8 cellular contexts compared by ENCODE assay signal in the genomic region with DNA sequence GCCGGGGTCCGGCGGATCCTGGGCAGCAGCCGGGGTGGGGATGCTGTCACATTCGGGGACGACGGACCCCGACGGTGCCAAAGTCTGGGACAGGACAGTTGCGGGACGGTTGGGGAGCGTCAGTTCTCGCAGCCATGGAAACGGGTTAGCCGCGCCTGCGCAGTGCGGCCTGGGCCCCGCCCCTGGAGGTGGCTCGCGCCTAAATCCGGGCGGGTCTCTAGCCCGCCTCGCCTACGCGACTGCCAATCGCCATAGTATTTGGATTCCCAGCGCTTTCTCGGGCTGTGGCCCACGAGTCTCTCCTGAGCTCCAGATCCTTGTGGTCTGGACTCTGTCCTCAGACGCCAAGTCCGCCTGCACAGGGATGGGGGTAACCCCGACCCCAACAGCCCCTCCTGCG. TPM values are rescaled to one million over a fixed set of nuclear protein-coding genes. Genes with fewer than 3 reads are reported as not detected.
A peak's percentile ranks its signal among the peaks of the same experiment; 100 is the strongest.
DNase-seq lines count a peak whose midpoint lies in the region; ATAC-seq and TF ChIP-seq lines count a peak whose summit lies in the region.

TSS of gene ZMYND10 (minus strand) at position 147 of the 400 bp plus-strand sequence. CDS start 153 bp downstream, outside the sequence.

- DNase-seq in NOMO-1 treated with dmso at 0.1 percent for 144 hours (lab: John Stamatoyannopoulos, UW; ENCODE audit: unreplicated experiment), result peak; percentile 64
- DNase-seq in fibroblast of the aortic adventitia (ENCODE audit: low read depth), result peak; percentile 52
- DNase-seq in omental fat pad (ENCODE audit: low spot score), result no peak
- DNase-seq in type B pancreatic cell (ENCODE audit: extremely low spot score, unreplicated experiment), result no peak
- no peak for DNase-seq in RKO (ENCODE audit: low spot score)

- H3K27me3 Mint-ChIP-seq in activated T-helper 17 cell treated with anti-CD3 and anti-CD28 coated beads, Interleukin-2, amount 50 U/mL, for 72 hours, result no peaks in the 10 kb centered on the region
- H3K27me3 Mint-ChIP-seq in type B pancreatic cell, result peaks cover 45% of the 10 kb centered on the region

- no peak within 1 kb of the TSS for H3K27ac Mint-ChIP-seq in activated T-helper 17 cell treated with anti-CD3 and anti-CD28 coated beads, Interleukin-2, amount 50 U/mL, for 72 hours
- peak within 1 kb of the TSS; percentile 79 for H3K27ac Mint-ChIP-seq in type B pancreatic cell

- no peaks in the 10 kb centered on the region for H3K9me3 Mint-ChIP-seq in activated T-helper 17 cell treated with anti-CD3 and anti-CD28 coated beads, Interleukin-2, amount 50 U/mL, for 72 hours
- no peaks in the 10 kb centered on the region for H3K9me3 Mint-ChIP-seq in type B pancreatic cell

- peaks cover 20% of the 10 kb centered on the region for H3K4me1 Mint-ChIP-seq in activated T-helper 17 cell treated with anti-CD3 and anti-CD28 coated beads, Interleukin-2, amount 50 U/mL, for 72 hours
- peaks cover 17% of the 10 kb centered on the region for H3K4me1 Mint-ChIP-seq in type B pancreatic cell (ENCODE audit: unreplicated experiment)

- peaks cover 39% of the 10 kb centered on the region for H3K36me3 Mint-ChIP-seq in activated T-helper 17 cell treated with anti-CD3 and anti-CD28 coated beads, Interleukin-2, amount 50 U/mL, for 72 hours (ENCODE audit: low read depth)
- no peaks in the 10 kb centered on the region for H3K36me3 Mint-ChIP-seq in type B pancreatic cell

- H3K4me3 Mint-ChIP-seq in activated T-helper 17 cell treated with anti-CD3 and anti-CD28 coated beads, Interleukin-2, amount 50 U/mL, for 72 hours, result peak within 1 kb of the TSS; percentile 80
- peak within 1 kb of the TSS; percentile 83 for H3K4me3 Mint-ChIP-seq in type B pancreatic cell

- peak within 1 kb of the TSS; percentile 27 for H3K4me3 ChIP-seq in GM12875 (ENCODE audit: low read depth, low read length)
- peak within 1 kb of the TSS; percentile 67 for H3K4me3 ChIP-seq in fibroblast of the aortic adventitia (ENCODE audit: low read depth, low read length)

- 0 out of 2 replicates have a peak, but pooled peaks have one; percentile 3 for TF ChIP-seq CTCF in GM12875 (IDR thresholded peaks at IDR 0.05; ENCODE audit: borderline replicate concordance, insufficient read depth, low read depth, low read length)
- no peak for TF ChIP-seq CTCF in fibroblast of the aortic adventitia (IDR thresholded peaks at IDR 0.05; ENCODE audit: insufficient read depth, low read length)
- no peak for TF ChIP-seq CTCF in omental fat pad (IDR thresholded peaks at IDR 0.05)
- TF ChIP-seq CTCF in type B pancreatic cell (conservative IDR thresholded peaks at IDR 0.05), result no peak

- ATAC-seq in activated T-helper 17 cell treated with anti-CD3 and anti-CD28 coated beads, Interleukin-2, amount 50 U/mL, for 72 hours (replicated peaks), result peak; percentile 34
- ATAC-seq in omental fat pad (ENCODE audit: low FRiP score), result peak; percentile 26
- no peak for ATAC-seq in HG03095 (IDR thresholded peaks at IDR 0.05; ENCODE audit: unreplicated experiment)

RNA-seq across cellular contexts. Expression of gene ZMYND10, which starts in this region (rescaled TPM):
- 10 to 100 TPM in 1 of 2 donors, 1 to 10 TPM in 1; 3.9 to 10.9 TPM for total RNA-seq in activated T-helper 17 cell treated with anti-CD3 and anti-CD28 coated beads, Interleukin-2, amount 50 U/mL, for 72 hours
- total RNA-seq in fibroblast of the aortic adventitia (ENCODE audit: low replicate concordance), result 0.81 and 0.82 TPM in 2 replicates
- total RNA-seq in omental fat pad, result 1 to 10 TPM in 1 of 4 donors, under 1 TPM in 3; 0.28 to 2.1 (median 0.64) TPM
- 1.8 and 13.4 TPM in 2 replicates for total RNA-seq in type B pancreatic cell (ENCODE audit: low replicate concordance)

Comparison
In these comparisons a context has a peak if more than half of its experiments do, and no peak if none do; other contexts are left out.
1. Peak in DNase-seq and H3K4me3 ChIP-seq in fibroblast of the aortic adventitia; RNA of the gene not detected or under 1 TPM.